Comparison of ENCODE assay signal across 9 cellular contexts in the genomic region with DNA sequence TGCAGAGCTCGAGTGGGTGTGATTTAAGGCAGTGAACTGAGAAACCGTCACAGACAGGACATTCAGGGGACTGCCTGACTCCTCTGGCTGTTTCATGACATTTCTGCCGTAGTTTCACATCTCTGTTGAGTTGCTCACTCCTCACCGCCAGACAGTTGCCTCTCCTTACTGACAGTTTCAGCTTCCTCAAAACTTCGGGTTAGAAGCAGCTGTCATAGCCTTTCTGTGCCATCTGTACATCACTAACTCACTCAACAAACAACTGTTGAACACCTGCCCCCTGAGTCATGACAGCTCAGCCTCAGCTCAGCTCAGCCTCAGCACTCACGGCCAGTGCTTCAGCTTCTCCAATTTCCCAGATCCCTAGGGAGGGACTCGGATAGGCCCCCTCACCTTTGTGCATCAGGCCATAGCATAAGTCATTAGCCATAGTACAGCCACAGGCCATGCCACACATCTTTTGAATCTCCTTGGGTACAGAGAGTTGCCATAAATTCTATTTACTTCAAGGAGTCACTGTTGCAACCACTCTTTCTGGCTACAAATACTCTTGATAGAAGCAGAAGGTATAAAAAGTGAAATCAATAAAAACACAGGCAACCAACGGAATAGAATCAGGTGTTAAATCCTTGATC. TPM values are rescaled to one million over a fixed set of nuclear protein-coding genes. Genes with fewer than 3 reads are reported as not detected.
DNase-seq lines count a peak whose midpoint lies in the region; ATAC-seq and TF ChIP-seq lines count a peak whose summit lies in the region.
"Had no signal": no experiment of that assay in that cellular context is flagged by ENCODE, and none has a peak within 500 bp of the region (broad histone marks: within the 10 kb centered on the region; RNA-seq: fewer than 3 reads in every experiment).

No MANE protein-coding gene starts in this region.

- peak overlapping the region; percentile 6 for H3K27ac Mint-ChIP-seq in activated CD8-positive, alpha-beta T cell treated with anti-CD3 and anti-CD28 coated beads, Interleukin-2, amount 10 ng/mL, durations not matched to agents 7 days and 5 days
- peak overlapping the region; percentile 89 for H3K27ac Mint-ChIP-seq in stimulated activated memory B cell treated with anti-CD40 and anti-IgM and Interleukin-4, amounts not matched to agents 10 μg/mL and 1 μg/mL and 100 μg/mL, for 72 hours

- H3K36me3 Mint-ChIP-seq in activated CD8-positive, alpha-beta T cell treated with anti-CD3 and anti-CD28 coated beads, Interleukin-2, amount 10 ng/mL, durations not matched to agents 7 days and 5 days (ENCODE audit: low read depth): no peaks in the 10 kb centered on the region
- H3K36me3 Mint-ChIP-seq in stimulated activated memory B cell treated with anti-CD40 and anti-IgM and Interleukin-4, amounts not matched to agents 10 μg/mL and 1 μg/mL and 100 μg/mL, for 72 hours: no peaks in the 10 kb centered on the region
- H3K36me3 Mint-ChIP-seq: naive thymus-derived CD8-positive, alpha-beta T cell had no signal

- H3K4me3 Mint-ChIP-seq in activated CD8-positive, alpha-beta T cell treated with anti-CD3 and anti-CD28 coated beads, Interleukin-2, amount 10 ng/mL, durations not matched to agents 7 days and 5 days: no peak overlapping the region
- peak overlapping the region; percentile 51 for H3K4me3 Mint-ChIP-seq in stimulated activated memory B cell treated with anti-CD40 and anti-IgM and Interleukin-4, amounts not matched to agents 10 μg/mL and 1 μg/mL and 100 μg/mL, for 72 hours

- in situ Hi-C loops in G401 (cut with HindIII; ENCODE audit: low sequenced_read_pairs): no loop called here

- H3K9me3 Mint-ChIP-seq in activated CD8-positive, alpha-beta T cell treated with anti-CD3 and anti-CD28 coated beads, Interleukin-2, amount 10 ng/mL, durations not matched to agents 7 days and 5 days (ENCODE audit: insufficient read depth): no peaks in the 10 kb centered on the region
- no peaks in the 10 kb centered on the region for H3K9me3 Mint-ChIP-seq in stimulated activated memory B cell treated with anti-CD40 and anti-IgM and Interleukin-4, amounts not matched to agents 10 μg/mL and 1 μg/mL and 100 μg/mL, for 72 hours

- no peaks in the 10 kb centered on the region for H3K27me3 Mint-ChIP-seq in activated CD8-positive, alpha-beta T cell treated with anti-CD3 and anti-CD28 coated beads, Interleukin-2, amount 10 ng/mL, durations not matched to agents 7 days and 5 days (ENCODE audit: low read depth)
- no peaks in the 10 kb centered on the region for H3K27me3 Mint-ChIP-seq in stimulated activated memory B cell treated with anti-CD40 and anti-IgM and Interleukin-4, amounts not matched to agents 10 μg/mL and 1 μg/mL and 100 μg/mL, for 72 hours

- CTCF ChIA-PET in activated CD8-positive, alpha-beta T cell treated with anti-CD3 and anti-CD28 coated beads, Interleukin-2, amount 10 ng/mL, durations not matched to agents 7 days and 5 days (lab: Charles Lee): interaction anchor here (0.8 to 1.8 kb wide), 2 partner anchors 19 to 46 kb away, joined by 3 to 4 read pairs; no protein-coding TSS in a partner anchor

- H3K4me1 Mint-ChIP-seq in activated CD8-positive, alpha-beta T cell treated with anti-CD3 and anti-CD28 coated beads, Interleukin-2, amount 10 ng/mL, durations not matched to agents 7 days and 5 days (ENCODE audit: low read depth): peaks cover 15% of the 10 kb centered on the region
- H3K4me1 Mint-ChIP-seq in stimulated activated memory B cell treated with anti-CD40 and anti-IgM and Interleukin-4, amounts not matched to agents 10 μg/mL and 1 μg/mL and 100 μg/mL, for 72 hours: peaks cover 29% of the 10 kb centered on the region

- DNase-seq in GM10266 (ENCODE audit: extremely low spot score) (peak; percentile 75), NCI-H1105 (lab: John Stamatoyannopoulos, UW) (no peak), NCI-H2029 (lab: John Stamatoyannopoulos, UW) (no peak), G401 (ENCODE audit: low spot score) (no peak)
- DNase-seq in activated CD8-positive, alpha-beta T cell treated with anti-CD3 and anti-CD28 coated beads, Interleukin-2, amount 10 ng/mL, durations not matched to agents 7 days and 5 days: no peak
- DNase-seq: naive thymus-derived CD8-positive, alpha-beta T cell had no signal

- ATAC-seq in GM19452 (IDR thresholded peaks at IDR 0.05; ENCODE audit: unreplicated experiment) (peak; percentile 86), HG03439 (IDR thresholded peaks at IDR 0.05; ENCODE audit: unreplicated experiment) (peak; percentile 91)
- ATAC-seq in activated CD8-positive, alpha-beta T cell treated with anti-CD3 and anti-CD28 coated beads, Interleukin-2, amount 10 ng/mL, durations not matched to agents 7 days and 5 days: peak; percentile 15
- peak; percentile 94 for ATAC-seq in stimulated activated memory B cell treated with anti-CD40 and anti-IgM and Interleukin-4, amounts not matched to agents 10 μg/mL and 1 μg/mL and 100 μg/mL, for 72 hours

- TF ChIP-seq CTCF in GM10266 (IDR thresholded peaks at IDR 0.05; ENCODE audit: control insufficient read depth, insufficient read depth, low read depth, missing control alignments): no peak

- POLR2A ChIA-PET in activated CD8-positive, alpha-beta T cell treated with anti-CD3 and anti-CD28 coated beads, Interleukin-2, amount 10 ng/mL, durations not matched to agents 7 days and 5 days (lab: Charles Lee): interaction anchor here (0.9 to 1.3 kb wide), 2 partner anchors 8 to 11 kb away, joined by 3 read pairs; no protein-coding TSS in a partner anchor

RNA-seq across cellular contexts. Expression of gene SLC15A4, which starts 6.2 kb away (rescaled TPM):
- 10 to 100 TPM; 23.2 to 23.8 TPM for total RNA-seq in activated CD8-positive, alpha-beta T cell treated with anti-CD3 and anti-CD28 coated beads, Interleukin-2, amount 10 ng/mL, durations not matched to agents 7 days and 5 days
- total RNA-seq in G401 (2014; rRNA removed; shearing (Covaris generic)): 32.8 and 48.6 TPM in 2 replicates

RNA-seq across cellular contexts. Expression of gene GLT1D1, which starts 23.3 kb away (rescaled TPM):
- total RNA-seq in activated CD8-positive, alpha-beta T cell treated with anti-CD3 and anti-CD28 coated beads, Interleukin-2, amount 10 ng/mL, durations not matched to agents 7 days and 5 days: not detected
- 0.14 and 1.5 TPM in 2 replicates for total RNA-seq in G401 (2014; rRNA removed; shearing (Covaris generic))
- total RNA-seq: naive thymus-derived CD8-positive, alpha-beta T cell had no signal

Comparison
In these comparisons a context has a peak if more than half of its experiments do, and no peak if none do; other contexts are left out.
1. ATAC-seq: peak in every context shown above with its lines; median percentile 94 in stimulated activated memory B cell treated with anti-CD40 and anti-IgM and Interleukin-4, amounts not matched to agents 10 μg/mL and 1 μg/mL and 100 μg/mL, for 72 hours; 91 in HG03439; 86 in GM19452; 15 in activated CD8-positive, alpha-beta T cell treated with anti-CD3 and anti-CD28 coated beads, Interleukin-2, amount 10 ng/mL, durations not matched to agents 7 days and 5 days.